Comparison of ENCODE assay signal across 27 cellular contexts in the genomic region with DNA sequence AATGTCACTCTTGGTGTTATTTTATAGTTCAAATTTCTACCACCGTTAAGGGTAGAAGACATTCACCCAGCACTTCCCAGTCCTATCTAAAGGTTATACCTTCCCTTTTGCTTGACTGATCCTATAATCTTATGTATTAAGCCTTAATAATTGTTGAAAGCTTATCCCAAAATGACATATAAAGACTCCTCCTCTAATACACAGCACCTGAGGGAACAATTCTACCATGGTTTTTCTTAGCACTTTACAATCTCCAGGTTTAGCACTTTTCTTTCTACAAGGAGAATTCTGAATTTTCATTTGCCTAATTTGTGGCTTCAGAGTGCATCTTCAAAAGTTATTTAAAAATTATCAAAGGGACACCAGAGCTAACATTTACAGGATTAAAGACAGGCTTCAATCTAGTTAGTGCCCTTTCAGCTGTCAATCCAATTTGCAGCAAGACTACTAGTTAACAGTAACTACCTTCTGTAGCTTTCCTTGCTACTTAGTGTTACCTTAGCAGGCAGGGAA. TPM values are rescaled to one million over a fixed set of nuclear protein-coding genes. Genes with fewer than 3 reads are reported as not detected.
DNase-seq lines count a peak whose midpoint lies in the region; ATAC-seq, FAIRE-seq and TF ChIP-seq lines count a peak whose summit lies in the region.
"Had no signal": no experiment of that assay in that cellular context is flagged by ENCODE, and none has a peak within 500 bp of the region (broad histone marks: within the 10 kb centered on the region; RNA-seq: fewer than 3 reads in every experiment).

No MANE protein-coding gene starts in this region.

- H3K27me3 Mint-ChIP-seq in endothelial cell (ENCODE audit: unreplicated experiment): no peaks in the 10 kb centered on the region
- H3K27me3 Mint-ChIP-seq: activated CD4-positive, alpha-beta T cell treated with anti-CD3 and anti-CD28 coated beads, Interleukin-2, amount 10 ng/mL, durations not matched to agents 24 days and 14 days; activated naive CD4-positive, alpha-beta T cell treated with anti-CD3 and anti-CD28 coated beads, Interleukin-2, amount 10 ng/mL, durations not matched to agents 7 days and 5 days; progenitor cell of endocrine pancreas had no signal

- H3K27me3 ChIP-seq in HepG2 (ENCODE audit: control insufficient read depth in 1 of 2, insufficient read depth in 2 of 2, low read length in 2 of 2): no peaks in the 10 kb centered on the region
- H3K27me3 ChIP-seq in right lobe of liver: no peaks in the 10 kb centered on the region
- H3K27me3 ChIP-seq in SK-N-SH (ENCODE audit: insufficient read depth): no peaks in the 10 kb centered on the region
- no peaks in the 10 kb centered on the region for H3K27me3 ChIP-seq in breast epithelium
- H3K27me3 ChIP-seq: esophagus muscularis mucosa, neural progenitor cell had no signal

- peak overlapping the region; percentile 12 for H3K4me3 Mint-ChIP-seq in endothelial cell (ENCODE audit: unreplicated experiment)
- H3K4me3 Mint-ChIP-seq: activated CD4-positive, alpha-beta T cell treated with anti-CD3 and anti-CD28 coated beads, Interleukin-2, amount 10 ng/mL, durations not matched to agents 24 days and 14 days; activated naive CD4-positive, alpha-beta T cell treated with anti-CD3 and anti-CD28 coated beads, Interleukin-2, amount 10 ng/mL, durations not matched to agents 7 days and 5 days; CD14-positive monocyte; neural progenitor cell; T-helper 1 cell treated with Interleukin-12 subunit alpha and Interleukin-12 subunit beta and Interleukin-4 antibody, amounts not matched to agents 30 μg/mL and 1 μg/mL, for 36 hours had no signal

- no peaks in the 10 kb centered on the region for H3K9me3 Mint-ChIP-seq in endothelial cell (ENCODE audit: unreplicated experiment)
- H3K9me3 Mint-ChIP-seq: activated CD4-positive, alpha-beta T cell treated with anti-CD3 and anti-CD28 coated beads, Interleukin-2, amount 10 ng/mL, durations not matched to agents 24 days and 14 days; activated naive CD4-positive, alpha-beta T cell treated with anti-CD3 and anti-CD28 coated beads, Interleukin-2, amount 10 ng/mL, durations not matched to agents 7 days and 5 days; CD14-positive monocyte; neural progenitor cell; T-helper 1 cell treated with Interleukin-12 subunit alpha and Interleukin-12 subunit beta and Interleukin-4 antibody, amounts not matched to agents 30 μg/mL and 1 μg/mL, for 36 hours had no signal

- POLR2A ChIA-PET in HepG2 (lab: Yijun Ruan, JAX): interaction anchor here (1.3 to 14.7 kb wide), 7 partner anchors 8 to 159 kb away, joined by 4 to 173 read pairs (median 22); a partner anchor contains a TSS
- POLR2A ChIA-PET in SK-N-SH (lab: Yijun Ruan, JAX): interaction anchor here (0.8 to 3.6 kb wide), 5 partner anchors 9 to 147 kb away, joined by 3 to 29 read pairs (median 9); a partner anchor contains a TSS

- WGBS in HepG2 (ENCODE audit: low lambda C conversion rate): 95% methylated on average over 1 of the region's 1 CpG
- WGBS in right lobe of liver (ENCODE audit: insufficient coverage, low coverage, low lambda C conversion rate, missing lambda C conversion rate): 54% methylated on average over 1 of the region's 1 CpG
- whole genome bisulfite sequencing in SK-N-SH (ENCODE audit: low lambda C conversion rate): 84% methylated on average over 1 of the region's 1 CpG

- no peak for TF ChIP-seq CTCF in HepG2 (CRISPR knock-in tag; IDR thresholded peaks at IDR 0.05)
- no peak for TF ChIP-seq CTCF in right lobe of liver (IDR thresholded peaks at IDR 0.05)
- TF ChIP-seq CTCF in SK-N-SH (IDR thresholded peaks at IDR 0.05): no peak
- TF ChIP-seq CTCF in endothelial cell (IDR thresholded peaks at IDR 0.05; ENCODE audit: unreplicated experiment): no peak
- no peak for TF ChIP-seq CTCF in breast epithelium (IDR thresholded peaks at IDR 0.05)

- H3F3A ChIP-seq in SK-N-SH (replicated peaks; ENCODE audit: insufficient read depth): peaks cover 78% of the 10 kb centered on the region

- H3K9me3 ChIP-seq in HepG2 (ENCODE audit: low read length): no peaks in the 10 kb centered on the region
- no peaks in the 10 kb centered on the region for H3K9me3 ChIP-seq in right lobe of liver
- H3K9me3 ChIP-seq in SK-N-SH: no peaks in the 10 kb centered on the region
- no peaks in the 10 kb centered on the region for H3K9me3 ChIP-seq in breast epithelium
- H3K9me3 ChIP-seq: esophagus muscularis mucosa, mucosa of descending colon had no signal

- no peak overlapping the region for H3K27ac Mint-ChIP-seq in endothelial cell (ENCODE audit: unreplicated experiment)
- H3K27ac Mint-ChIP-seq: activated naive CD4-positive, alpha-beta T cell treated with anti-CD3 and anti-CD28 coated beads, Interleukin-2, amount 10 ng/mL, durations not matched to agents 7 days and 5 days; neural progenitor cell; progenitor cell of endocrine pancreas; T-helper 1 cell treated with Interleukin-12 subunit alpha and Interleukin-12 subunit beta and Interleukin-4 antibody, amounts not matched to agents 30 μg/mL and 1 μg/mL, for 36 hours had no signal

- CTCF ChIA-PET in HepG2 (lab: Yijun Ruan, JAX; ENCODE audit: low intra/inter-chr PET ratio, low total read pairs): interaction anchor here (1.3 to 1.5 kb wide), 3 partner anchors 115 to 140 kb away, joined by 3 to 8 read pairs (median 7); no protein-coding TSS in a partner anchor
- CTCF ChIA-PET in SK-N-SH (lab: Yijun Ruan, JAX): interaction anchor here (0.8 to 20.5 kb wide), 28 partner anchors 8 to 891 kb away, joined by 3 to 1002 read pairs (median 10); a partner anchor contains a TSS

- H3K36me3 Mint-ChIP-seq in endothelial cell (ENCODE audit: low read depth, unreplicated experiment): peaks cover 15% of the 10 kb centered on the region

- H2AFZ ChIP-seq in HepG2 (ENCODE audit: low read length) (no peak overlapping the region), SK-N-SH (ENCODE audit: low read depth) (no peak overlapping the region)
- H2AFZ ChIP-seq: neural progenitor cell had no signal

- peaks cover 30% of the 10 kb centered on the region for H4K20me1 ChIP-seq in HepG2 (ENCODE audit: insufficient read depth, low read length)
- H4K20me1 ChIP-seq in SK-N-SH (ENCODE audit: insufficient read depth): peaks cover 34% of the 10 kb centered on the region

- FAIRE-seq in HepG2 (lab: Jason Lieb, UNC): no peak
- FAIRE-seq: frontal cortex, G401.6, urothelium cell line had no signal

- H3K9me2 ChIP-seq in SK-N-SH: no peaks in the 10 kb centered on the region

- H3K4me2 ChIP-seq in HepG2 (ENCODE audit: low read depth, low read length) (no peak overlapping the region), SK-N-SH (no peak overlapping the region)
- H3K4me2 ChIP-seq: neural progenitor cell had no signal

- no TSS peak for BruUV-seq in HepG2 (replicated peaks; lab: Mats Ljungman, UMichigan)

- DNase-seq in HepG2 (ENCODE audit: low spot score) (no peak), right lobe of liver (no peak), SK-N-SH (no peak), endothelial cell (ENCODE audit: low spot score) (no peak), breast epithelium (ENCODE audit: low spot score in 2 of 2) (no peak), COLO829 (ENCODE audit: low spot score) (no peak), NCI-H2029 treated with DMSO at 0.1 percent for 48 hours (lab: John Stamatoyannopoulos, UW) (no peak)
- DNase-seq: activated CD4-positive, alpha-beta T cell treated with anti-CD3 and anti-CD28 coated beads, Interleukin-2, amount 10 ng/mL, durations not matched to agents 24 days and 14 days; activated naive CD4-positive, alpha-beta T cell treated with anti-CD3 and anti-CD28 coated beads, Interleukin-2, amount 10 ng/mL, durations not matched to agents 7 days and 5 days; effector CD8-positive, alpha-beta T cell; hypothalamus; islet precursor cell; mucosa of descending colon; NCI-H1092 treated with DMSO at 0.1 percent for 48 hours; NCI-H2029; NCI-H345; SIG-M5; substantia nigra had no signal

- ATAC-seq in HepG2: no peak
- no peak for ATAC-seq in right lobe of liver
- ATAC-seq in GM18505 (IDR thresholded peaks at IDR 0.05; ENCODE audit: unreplicated experiment): no peak
- ATAC-seq: mucosa of descending colon had no signal

- no peak overlapping the region for H3K4me3 ChIP-seq in HepG2 (replicated peaks in 1 of 3; ENCODE audit: insufficient read depth in 1 of 3, low read depth in 2 of 3, low read length in 3 of 3)
- H3K4me3 ChIP-seq in right lobe of liver: no peak overlapping the region
- no peak overlapping the region for H3K4me3 ChIP-seq in SK-N-SH (ENCODE audit: low read depth in 2 of 2, low read length in 1 of 2)
- H3K4me3 ChIP-seq in breast epithelium: no peak overlapping the region
- H3K4me3 ChIP-seq: esophagus muscularis mucosa, mucosa of descending colon, neural progenitor cell had no signal

- TF ChIP-seq EP300 in HepG2 (IDR thresholded peaks at IDR 0.05; ENCODE audit: low read depth in 2 of 2, low read length in 2 of 2): no peak
- no peak for TF ChIP-seq EP300 in HepG2 (CRISPR knock-in tag; IDR thresholded peaks at IDR 0.05; ENCODE audit: borderline replicate concordance)
- TF ChIP-seq EP300 in SK-N-SH (IDR thresholded peaks at IDR 0.05; ENCODE audit: borderline replicate concordance in 1 of 2, low read depth in 1 of 2, low read length in 1 of 2): no peak

- TF ChIP-seq RAD21 in HepG2 (CRISPR knock-in tag; IDR thresholded peaks at IDR 0.05) (no peak), SK-N-SH (IDR thresholded peaks at IDR 0.05; ENCODE audit: low read length) (no peak)

- in situ Hi-C loops in HepG2 (cut with HindIII; ENCODE audit: extremely low pct_ligation_motif_present, low pct_unique_long_range_greater_than_20kb): loop anchor here (5.0 kb wide), 1 partner anchor 136 kb away; no protein-coding TSS in a partner anchor

- H3K9ac ChIP-seq in HepG2 (ENCODE audit: insufficient read depth, low read depth, low read length) (no peak overlapping the region), SK-N-SH (no peak overlapping the region)
- H3K9ac ChIP-seq: neural progenitor cell had no signal

- peaks cover 16% of the 10 kb centered on the region for H3K4me1 Mint-ChIP-seq in endothelial cell (ENCODE audit: unreplicated experiment)

- no peak overlapping the region for H3K27ac ChIP-seq in HepG2 (ENCODE audit: extremely low read length, insufficient read depth, low read length)
- no peak overlapping the region for H3K27ac ChIP-seq in right lobe of liver
- H3K27ac ChIP-seq in SK-N-SH (ENCODE audit: low read depth in 2 of 2, low read length in 1 of 2): peak overlapping the region in 1 of 2 experiments; percentile 3; a peak in 1 of 4 replicates
- H3K27ac ChIP-seq in breast epithelium: no peak overlapping the region
- H3K27ac ChIP-seq: neural progenitor cell had no signal

- intact Hi-C loops in HepG2 (cut with micrococcal nuclease; ENCODE audit: unreplicated experiment): no loop called here
- intact Hi-C loops in right lobe of liver (cut with DNase I): loop anchor here in 1 of 2 donors (10.0 kb wide), 1 partner anchor 133 kb away; no protein-coding TSS in a partner anchor
- intact Hi-C loops in breast epithelium (cut with DNase I; ENCODE audit: low total_unique reads): loop anchor here (10.0 kb wide), 2 partner anchors 117 to 937 kb away; no protein-coding TSS in a partner anchor

- TF ChIP-seq POLR2A in HepG2 (IDR thresholded peaks at IDR 0.05; ENCODE audit: insufficient read depth in 1 of 2, low read depth in 2 of 2, low read length in 2 of 2): no peak; a peak in 1 of 4 replicates
- no peak for TF ChIP-seq POLR2A in right lobe of liver (IDR thresholded peaks at IDR 0.05)
- TF ChIP-seq POLR2A in breast epithelium (IDR thresholded peaks at IDR 0.05): no peak
- no peak for TF ChIP-seq POLR2A in GM18505 (IDR thresholded peaks at IDR 0.05; ENCODE audit: borderline replicate concordance, extremely low read depth, insufficient read depth, insufficient read length)

- H3K79me2 ChIP-seq in HepG2 (ENCODE audit: insufficient read depth, low read length): peaks cover 11% of the 10 kb centered on the region
- peaks cover 43% of the 10 kb centered on the region for H3K79me2 ChIP-seq in SK-N-SH (ENCODE audit: insufficient read depth)

- H3K4me1 ChIP-seq in HepG2 (ENCODE audit: insufficient read depth, low read length) (peaks cover 49% of the 10 kb centered on the region), right lobe of liver (peaks cover 0 to 7% (median 0%) of the 10 kb centered on the region in 4 donors), SK-N-SH (ENCODE audit: control insufficient read depth in 1 of 2, insufficient read depth in 2 of 2, low read depth in 1 of 2, low read length in 1 of 2) (peaks cover 11 to 12% of the 10 kb centered on the region in 2 experiments; a peak in 3 of 4 replicates), breast epithelium (peaks cover 0 to 2% of the 10 kb centered on the region in 2 donors)

- peaks cover 1 to 21% of the 10 kb centered on the region in 2 experiments; a peak in 4 of 5 replicates for H3K36me3 ChIP-seq in HepG2 (replicated peaks in 1 of 2; ENCODE audit: control insufficient read depth in 1 of 2, insufficient read depth in 2 of 2, low read length in 2 of 2)
- peaks cover 0 to 27% (median 10%) of the 10 kb centered on the region in 4 donors for H3K36me3 ChIP-seq in right lobe of liver
- H3K36me3 ChIP-seq in SK-N-SH (replicated peaks in 1 of 2; ENCODE audit: control insufficient read depth in 1 of 2, insufficient read depth in 2 of 2, low read length in 1 of 2): peaks cover 62 to 68% of the 10 kb centered on the region in 2 experiments
- H3K36me3 ChIP-seq in breast epithelium: no peaks in the 10 kb centered on the region

RNA-seq across cellular contexts. Expression of a gene that starts 8.8 kb away (rescaled TPM):
- 445 and 520 TPM in 2 replicates for total RNA-seq in HepG2 (2016; rRNA removed; fragmentation: Illumina TruSeq; extraction: Trizol)
- total RNA-seq in HepG2 (2016; cell fraction: cytosol; rRNA removed; fragmentation: Illumina TruSeq; extraction: Trizol; ENCODE audit: low read depth): 40.7 and 51.5 TPM in 2 replicates
- 472 and 528 TPM in 2 replicates for total RNA-seq in HepG2 (2016; cell fraction: insoluble cytoplasmic fraction; rRNA removed; fragmentation: Illumina TruSeq; extraction: Trizol)
- 120 and 137 TPM in 2 replicates for total RNA-seq in HepG2 (2016; cell fraction: membrane; rRNA removed; fragmentation: Illumina TruSeq; extraction: Trizol)
- 332 and 353 TPM in 2 replicates for total RNA-seq in HepG2 (2016; cell fraction: nucleus; rRNA removed; fragmentation: Illumina TruSeq; extraction: Trizol)
- polyA plus RNA-seq in HepG2 (2011; rRNA removed): 142 and 144 TPM in 2 replicates
- polyA plus RNA-seq in HepG2 (2011; cell fraction: cytosol; rRNA removed): 61.9 and 82.9 TPM in 2 replicates
- 1,130 and 1,625 TPM in 2 replicates for polyA plus RNA-seq in HepG2 (2011; cell fraction: nucleus; rRNA removed)
- polyA plus RNA-seq in HepG2 (2012): 96.9 and 161 TPM in 2 replicates
- 19.4 and 20.4 TPM in 2 replicates for polyA plus RNA-seq in HepG2 (2016; cell fraction: cytosol; fragmentation: Illumina TruSeq; extraction: Trizol; ENCODE audit: low read depth)
- 411 and 445 TPM in 2 replicates for polyA plus RNA-seq in HepG2 (2016; cell fraction: insoluble cytoplasmic fraction; fragmentation: Illumina TruSeq; extraction: Trizol; ENCODE audit: low read depth)
- polyA plus RNA-seq in HepG2 (2016; cell fraction: membrane; fragmentation: Illumina TruSeq; extraction: Trizol; ENCODE audit: low read depth): 54.7 and 57.3 TPM in 2 replicates
- 359 and 383 TPM in 2 replicates for polyA plus RNA-seq in HepG2 (2016; cell fraction: nucleus; fragmentation: Illumina TruSeq; extraction: Trizol; ENCODE audit: insufficient read depth, low read depth)
- 673 and 710 TPM in 2 replicates for polyA minus RNA-seq in HepG2 (2011; rRNA and poly(A)+ RNA removed; ENCODE audit: low replicate concordance)
- 78.3 and 89.3 TPM in 2 replicates for polyA minus RNA-seq in HepG2 (2011; cell fraction: cytosol; rRNA and poly(A)+ RNA removed)
- polyA minus RNA-seq in HepG2 (2011; cell fraction: nucleus; rRNA and poly(A)+ RNA removed): 1,057 and 1,237 TPM in 2 replicates
- total RNA-seq in right lobe of liver: 10 to 100 TPM; 55.7 to 92.0 (median 80.0) TPM
- 248 and 291 TPM in 2 replicates for polyA plus RNA-seq in SK-N-SH (2012; rRNA removed)
- 162 and 163 TPM in 2 replicates for polyA plus RNA-seq in SK-N-SH (2012; cell fraction: cytosol; rRNA removed)
- 1,134 and 1,547 TPM in 2 replicates for polyA plus RNA-seq in SK-N-SH (2012; cell fraction: nucleus; rRNA removed)
- 201 TPM for total RNA-seq in endothelial cell (ENCODE audit: unreplicated experiment)
- total RNA-seq in breast epithelium: 100 to 1,000 TPM; 176 to 202 (median 185) TPM

RNA-seq across cellular contexts. Expression of a gene that starts 10.2 kb away (rescaled TPM):
- 45.9 and 48.0 TPM in 2 replicates for total RNA-seq in HepG2 (2016; rRNA removed; fragmentation: Illumina TruSeq; extraction: Trizol)
- 8.8 and 10.8 TPM in 2 replicates for total RNA-seq in HepG2 (2016; cell fraction: cytosol; rRNA removed; fragmentation: Illumina TruSeq; extraction: Trizol; ENCODE audit: low read depth)
- total RNA-seq in HepG2 (2016; cell fraction: insoluble cytoplasmic fraction; rRNA removed; fragmentation: Illumina TruSeq; extraction: Trizol): 41.9 and 43.4 TPM in 2 replicates
- 42.3 and 48.6 TPM in 2 replicates for total RNA-seq in HepG2 (2016; cell fraction: membrane; rRNA removed; fragmentation: Illumina TruSeq; extraction: Trizol)
- 31.1 and 37.8 TPM in 2 replicates for total RNA-seq in HepG2 (2016; cell fraction: nucleus; rRNA removed; fragmentation: Illumina TruSeq; extraction: Trizol)
- 41.3 and 49.7 TPM in 2 replicates for polyA plus RNA-seq in HepG2 (2011; rRNA removed)
- polyA plus RNA-seq in HepG2 (2011; cell fraction: cytosol; rRNA removed): 27.7 and 34.7 TPM in 2 replicates
- polyA plus RNA-seq in HepG2 (2011; cell fraction: nucleus; rRNA removed): 30.2 and 33.3 TPM in 2 replicates
- polyA plus RNA-seq in HepG2 (2012): 38.9 and 45.7 TPM in 2 replicates
- 7.1 and 7.4 TPM in 2 replicates for polyA plus RNA-seq in HepG2 (2016; cell fraction: cytosol; fragmentation: Illumina TruSeq; extraction: Trizol; ENCODE audit: low read depth)
- polyA plus RNA-seq in HepG2 (2016; cell fraction: insoluble cytoplasmic fraction; fragmentation: Illumina TruSeq; extraction: Trizol; ENCODE audit: low read depth): 34.8 and 42.4 TPM in 2 replicates
- 22.0 and 25.5 TPM in 2 replicates for polyA plus RNA-seq in HepG2 (2016; cell fraction: membrane; fragmentation: Illumina TruSeq; extraction: Trizol; ENCODE audit: low read depth)
- 46.2 and 49.1 TPM in 2 replicates for polyA plus RNA-seq in HepG2 (2016; cell fraction: nucleus; fragmentation: Illumina TruSeq; extraction: Trizol; ENCODE audit: insufficient read depth, low read depth)
- 41.4 and 56.9 TPM in 2 replicates for polyA minus RNA-seq in HepG2 (2011; rRNA and poly(A)+ RNA removed; ENCODE audit: low replicate concordance)
- 31.2 and 37.3 TPM in 2 replicates for polyA minus RNA-seq in HepG2 (2011; cell fraction: cytosol; rRNA and poly(A)+ RNA removed)
- 32.7 and 46.6 TPM in 2 replicates for polyA minus RNA-seq in HepG2 (2011; cell fraction: nucleus; rRNA and poly(A)+ RNA removed)
- 10 to 100 TPM; 13.0 to 19.3 (median 14.6) TPM for total RNA-seq in right lobe of liver
- polyA plus RNA-seq in SK-N-SH (2012; rRNA removed): 35.1 and 43.0 TPM in 2 replicates
- 42.9 and 43.3 TPM in 2 replicates for polyA plus RNA-seq in SK-N-SH (2012; cell fraction: cytosol; rRNA removed)
- polyA plus RNA-seq in SK-N-SH (2012; cell fraction: nucleus; rRNA removed): 27.8 and 49.4 TPM in 2 replicates
- 43.7 TPM for total RNA-seq in endothelial cell (ENCODE audit: unreplicated experiment)
- 10 to 100 TPM; 55.5 to 76.5 (median 66.9) TPM for total RNA-seq in breast epithelium

RNA-seq across cellular contexts. Expression of a gene that starts 43.1 kb away (rescaled TPM):
- total RNA-seq in HepG2 (2016; rRNA removed; fragmentation: Illumina TruSeq; extraction: Trizol) (4.2 and 7.4 TPM in 2 replicates), right lobe of liver (1 to 10 TPM; 4.0 to 8.5 (median 5.5) TPM), endothelial cell (ENCODE audit: unreplicated experiment) (13.3 TPM), breast epithelium (10 to 100 TPM; 13.0 to 18.0 (median 14.5) TPM)
- total RNA-seq in HepG2 (2016; cell fraction: cytosol; rRNA removed; fragmentation: Illumina TruSeq; extraction: Trizol; ENCODE audit: low read depth): 4.1 and 4.7 TPM in 2 replicates
- 3.5 and 7.9 TPM in 2 replicates for total RNA-seq in HepG2 (2016; cell fraction: insoluble cytoplasmic fraction; rRNA removed; fragmentation: Illumina TruSeq; extraction: Trizol)
- 7.6 and 8.6 TPM in 2 replicates for total RNA-seq in HepG2 (2016; cell fraction: membrane; rRNA removed; fragmentation: Illumina TruSeq; extraction: Trizol)
- total RNA-seq in HepG2 (2016; cell fraction: nucleus; rRNA removed; fragmentation: Illumina TruSeq; extraction: Trizol): 9.6 and 11.9 TPM in 2 replicates
- polyA plus RNA-seq in HepG2 (2011; rRNA removed) (12.9 and 14.4 TPM in 2 replicates), SK-N-SH (2012; rRNA removed) (50.3 and 58.9 TPM in 2 replicates)
- polyA plus RNA-seq in HepG2 (2011; cell fraction: cytosol; rRNA removed): 8.1 and 8.6 TPM in 2 replicates
- polyA plus RNA-seq in HepG2 (2011; cell fraction: nucleus; rRNA removed): 36.7 and 43.5 TPM in 2 replicates
- 9.8 and 10.2 TPM in 2 replicates for polyA plus RNA-seq in HepG2 (2012)
- polyA plus RNA-seq in HepG2 (2016; cell fraction: cytosol; fragmentation: Illumina TruSeq; extraction: Trizol; ENCODE audit: low read depth): 9.4 and 11.1 TPM in 2 replicates
- polyA plus RNA-seq in HepG2 (2016; cell fraction: insoluble cytoplasmic fraction; fragmentation: Illumina TruSeq; extraction: Trizol; ENCODE audit: low read depth): 9.2 and 10.0 TPM in 2 replicates
- polyA plus RNA-seq in HepG2 (2016; cell fraction: membrane; fragmentation: Illumina TruSeq; extraction: Trizol; ENCODE audit: low read depth): 15.4 and 16.0 TPM in 2 replicates
- 33.7 and 36.2 TPM in 2 replicates for polyA plus RNA-seq in HepG2 (2016; cell fraction: nucleus; fragmentation: Illumina TruSeq; extraction: Trizol; ENCODE audit: insufficient read depth, low read depth)
- polyA minus RNA-seq in HepG2 (2011; rRNA and poly(A)+ RNA removed; ENCODE audit: low replicate concordance): 2.9 and 6.8 TPM in 2 replicates
- polyA minus RNA-seq in HepG2 (2011; cell fraction: cytosol; rRNA and poly(A)+ RNA removed): 5.1 and 7.3 TPM in 2 replicates
- polyA minus RNA-seq in HepG2 (2011; cell fraction: nucleus; rRNA and poly(A)+ RNA removed): 6.6 and 8.2 TPM in 2 replicates
- 25.4 and 31.6 TPM in 2 replicates for polyA plus RNA-seq in SK-N-SH (2012; cell fraction: cytosol; rRNA removed)
- polyA plus RNA-seq in SK-N-SH (2012; cell fraction: nucleus; rRNA removed): 207 and 306 TPM in 2 replicates
